ENCODE assay signal across 8 cellular contexts in genomic region chr9:5626727-5627634, GRCh38. TPM values are rescaled to one million over a fixed set of nuclear protein-coding genes. Genes with fewer than 3 reads are reported as not detected.
DNase-seq lines count a peak whose midpoint lies in the region; ATAC-seq and TF ChIP-seq lines count a peak whose summit lies in the region.

No MANE protein-coding gene starts in this region.

- ATAC-seq in Right ventricle myocardium inferior = peak; percentile 63
- ATAC-seq in HG02852 (IDR thresholded peaks at IDR 0.05; ENCODE audit: unreplicated experiment) = peak; percentile 47

- peak overlapping the region; percentile 88 for H3K4me3 Mint-ChIP-seq in activated T-cell treated with anti-CD3 and anti-CD28 coated beads, Interleukin-2, amount 50 U/mL, for 24 hours
- H3K4me3 Mint-ChIP-seq in osteocyte (ENCODE audit: unreplicated experiment) = peak overlapping the region; percentile 89

- no peaks in the 10 kb centered on the region for H3K27me3 Mint-ChIP-seq in activated T-cell treated with anti-CD3 and anti-CD28 coated beads, Interleukin-2, amount 50 U/mL, for 24 hours
- H3K27me3 Mint-ChIP-seq in osteocyte (ENCODE audit: unreplicated experiment) = no peaks in the 10 kb centered on the region

- TF ChIP-seq CTCF in osteocyte (IDR thresholded peaks at IDR 0.05) = no peak

- intact Hi-C loops in Right ventricle myocardium inferior (cut with DNase I) (no loop called here), cardiac septum (cut with DNase I) (loop anchor here (5.0 kb wide), 1 partner anchor 205 kb away; the partner anchor contains the start of gene ERMP1)

- H3K9me3 Mint-ChIP-seq in activated T-cell treated with anti-CD3 and anti-CD28 coated beads, Interleukin-2, amount 50 U/mL, for 24 hours = no peaks in the 10 kb centered on the region
- no peaks in the 10 kb centered on the region for H3K9me3 Mint-ChIP-seq in osteocyte (ENCODE audit: unreplicated experiment)

- peaks cover 35% of the 10 kb centered on the region for H3K36me3 Mint-ChIP-seq in activated T-cell treated with anti-CD3 and anti-CD28 coated beads, Interleukin-2, amount 50 U/mL, for 24 hours (ENCODE audit: low read depth)
- no peaks in the 10 kb centered on the region for H3K36me3 Mint-ChIP-seq in osteocyte (ENCODE audit: unreplicated experiment)

- H3K27ac Mint-ChIP-seq in activated T-cell treated with anti-CD3 and anti-CD28 coated beads, Interleukin-2, amount 50 U/mL, for 24 hours = peak overlapping the region; percentile 97
- H3K27ac Mint-ChIP-seq in osteocyte (ENCODE audit: unreplicated experiment) = peak overlapping the region; percentile 97

- DNase-seq in Right ventricle myocardium inferior (ENCODE audit: missing footprints) (peak; percentile 69), cardiac septum (ENCODE audit: low spot score) (no peak), NCI-H2196 (lab: John Stamatoyannopoulos, UW; ENCODE audit: unreplicated experiment) (peak; percentile 84), fibroblast of peridontal ligament (ENCODE audit: extremely low read depth) (peak; percentile 94), osteocyte (ENCODE audit: extremely low spot score, unreplicated experiment) (no peak), DMS53 treated with DMSO at 0.1 percent for 48 hours (lab: John Stamatoyannopoulos, UW; ENCODE audit: unreplicated experiment) (no peak)
- peak; percentile 52 for DNase-seq in activated T-cell treated with anti-CD3 and anti-CD28 coated beads, Interleukin-2, amount 50 U/mL, for 24 hours

- peaks cover 52% of the 10 kb centered on the region for H3K4me1 Mint-ChIP-seq in activated T-cell treated with anti-CD3 and anti-CD28 coated beads, Interleukin-2, amount 50 U/mL, for 24 hours (ENCODE audit: low read depth)
- peaks cover 37% of the 10 kb centered on the region for H3K4me1 Mint-ChIP-seq in osteocyte (ENCODE audit: unreplicated experiment)

RNA-seq across cellular contexts. Expression of gene RIC1, which starts 1.9 kb away (rescaled TPM):
- total RNA-seq in Right ventricle myocardium inferior (6.9 TPM), cardiac septum (9.3 TPM), osteocyte (52.4 and 54.7 TPM in 2 replicates)

Comparison
In these comparisons a context has a peak if more than half of its experiments do, and no peak if none do; other contexts are left out.
1. DNase-seq: peak in Right ventricle myocardium inferior (single experiment), NCI-H2196 (single experiment), activated T-cell treated with anti-CD3 and anti-CD28 coated beads, Interleukin-2, amount 50 U/mL, for 24 hours (single experiment) and fibroblast of peridontal ligament (single experiment); none in cardiac septum (single experiment), osteocyte (single experiment) and DMS53 treated with DMSO at 0.1 percent for 48 hours (single experiment).